1 cellular context compared by ENCODE assay signal in the genomic region with DNA sequence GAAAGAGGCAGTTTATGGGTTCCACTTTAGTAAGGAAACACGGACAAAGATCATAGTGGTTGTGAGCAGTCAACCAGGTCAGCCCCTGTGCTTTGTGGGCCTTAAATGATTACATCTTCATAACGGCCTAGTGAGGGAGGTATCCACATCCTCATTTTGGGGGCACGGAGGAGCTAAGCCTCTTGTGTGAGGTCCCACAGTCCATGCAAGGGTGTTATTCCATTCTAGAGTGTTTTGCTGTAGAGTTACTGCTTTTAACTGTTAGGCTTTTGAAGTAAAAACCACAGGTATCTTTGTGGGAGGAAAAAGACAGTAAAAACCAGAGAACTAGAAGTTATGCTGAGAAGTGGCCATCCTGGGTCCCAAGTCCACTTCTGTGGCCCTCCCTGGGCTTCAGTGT.
TF ChIP-seq lines count a peak whose summit lies in the region.

No MANE protein-coding gene starts in this region.

TF ChIP-seq in GM12878, 131 proteins besides CTCF, POLR2A, EP300 and RAD21 (continued from another document):
- TF ChIP-seq, protein P1, sequence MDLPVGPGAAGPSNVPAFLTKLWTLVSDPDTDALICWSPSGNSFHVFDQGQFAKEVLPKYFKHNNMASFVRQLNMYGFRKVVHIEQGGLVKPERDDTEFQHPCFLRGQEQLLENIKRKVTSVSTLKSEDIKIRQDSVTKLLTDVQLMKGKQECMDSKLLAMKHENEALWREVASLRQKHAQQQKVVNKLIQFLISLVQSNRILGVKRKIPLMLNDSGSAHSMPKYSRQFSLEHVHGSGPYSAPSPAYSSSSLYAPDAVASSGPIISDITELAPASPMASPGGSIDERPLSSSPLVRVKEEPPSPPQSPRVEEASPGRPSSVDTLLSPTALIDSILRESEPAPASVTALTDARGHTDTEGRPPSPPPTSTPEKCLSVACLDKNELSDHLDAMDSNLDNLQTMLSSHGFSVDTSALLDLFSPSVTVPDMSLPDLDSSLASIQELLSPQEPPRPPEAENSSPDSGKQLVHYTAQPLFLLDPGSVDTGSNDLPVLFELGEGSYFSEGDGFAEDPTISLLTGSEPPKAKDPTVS (IDR thresholded peaks at IDR 0.05; ENCODE audit: low read depth, low read length), result no peak
- TF ChIP-seq BACH1 (IDR thresholded peaks at IDR 0.05; ENCODE audit: borderline replicate concordance) (no peak), HDAC6 (IDR thresholded peaks at IDR 0.05; ENCODE audit: unreplicated experiment) (no peak), SMAD1 (IDR thresholded peaks at IDR 0.05; ENCODE audit: low read depth, partially characterized antibody) (no peak), PAX5 (IDR thresholded peaks at IDR 0.05; ENCODE audit: borderline replicate concordance, low read depth, low read length) (peak; percentile 72; the same call in 1 of the 2 replicates), NR2C2 (IDR thresholded peaks at IDR 0.05; ENCODE audit: borderline replicate concordance, control insufficient read depth, insufficient read length, low read depth) (no peak), KLF5 (IDR thresholded peaks at IDR 0.05; ENCODE audit: partially characterized antibody) (no peak), GABPA (IDR thresholded peaks at IDR 0.05; ENCODE audit: low read depth) (0 out of 2 replicates have a peak, but pooled peaks have one; percentile 40), SPI1 (IDR thresholded peaks at IDR 0.05; ENCODE audit: borderline replicate concordance, insufficient read depth, low read depth, low read length) (peak; percentile 93), IKZF2 (IDR thresholded peaks at IDR 0.05) (peak; percentile 28 to 50; a peak in 2 of 4 replicates)
